ENCODE assay signal across 20 cellular contexts in genomic region chr16:4390266-4391260, GRCh38. TPM values are rescaled to one million over a fixed set of nuclear protein-coding genes. Genes with fewer than 3 reads are reported as not detected.
DNase-seq lines count a peak whose midpoint lies in the region; ATAC-seq, FAIRE-seq and TF ChIP-seq lines count a peak whose summit lies in the region.
"Had no signal": no experiment of that assay in that cellular context is flagged by ENCODE, and none has a peak within 500 bp of the region (broad histone marks: within the 10 kb centered on the region; RNA-seq: fewer than 3 reads in every experiment).

No MANE protein-coding gene starts in this region.

- CTCF ChIA-PET in HepG2 (lab: Yijun Ruan, JAX; ENCODE audit: low intra/inter-chr PET ratio, low total read pairs) = no interaction called here

- H3K27ac ChIP-seq in heart left ventricle (peak overlapping the region in 7 of 12 donors; percentile 60 to 91 (median 79)), HepG2 (ENCODE audit: extremely low read length, insufficient read depth, low read length) (no peak overlapping the region)

- H3K36me3 ChIP-seq in heart left ventricle (peaks cover 0 to 95% (median 10%) of the 10 kb centered on the region in 9 donors), HepG2 (replicated peaks in 1 of 2; ENCODE audit: control insufficient read depth in 1 of 2, insufficient read depth in 2 of 2, low read length in 2 of 2) (peaks cover 2 to 9% of the 10 kb centered on the region in 2 experiments; a peak in 2 of 5 replicates)
- H3K36me3 ChIP-seq: SJCRH30, uterus had no signal

- H3K27me3 Mint-ChIP-seq in chondrocyte (ENCODE audit: low read depth) = no peaks in the 10 kb centered on the region
- H3K27me3 Mint-ChIP-seq: naive thymus-derived CD4-positive, alpha-beta T cell; stimulated activated memory B cell treated with anti-CD40 and anti-IgM and Interleukin-4, amounts not matched to agents 10 μg/mL and 1 μg/mL and 100 μg/mL, for 72 hours had no signal

- no TSS peak for BruUV-seq in HepG2 (replicated peaks; lab: Mats Ljungman, UMichigan)

- no peak for DNase-seq in heart left ventricle
- no peak for DNase-seq in Right ventricle myocardium superior
- DNase-seq in chondrocyte (ENCODE audit: low spot score) = no peak
- DNase-seq in HepG2 (ENCODE audit: low spot score) = no peak
- DNase-seq in inferior parietal cortex (ENCODE audit: extremely low spot score) = no peak
- DNase-seq in GOT3 (lab: John Stamatoyannopoulos, UW) = no peak
- no peak for DNase-seq in anterior cingulate cortex (lab: John Stamatoyannopoulos, UW)
- no peak for DNase-seq in activated CD4-positive, CD25-positive, alpha-beta regulatory T cell treated with anti-CD3 and anti-CD28 coated beads, Interleukin-2, amount 50 U/mL, for 72 hours
- DNase-seq: activated CD8-positive, alpha-beta memory T cell treated with anti-CD3 and anti-CD28 coated beads for 24 hours; activated effector memory CD4-positive, alpha-beta T cell treated with Interleukin-2 at 50 U/mL for 16 hours; Calu3; left lung; SJCRH30; uterus had no signal

- no peaks in the 10 kb centered on the region for H3K79me2 ChIP-seq in HepG2 (ENCODE audit: insufficient read depth, low read length)

- no peak for FAIRE-seq in HepG2 (lab: Jason Lieb, UNC)
- FAIRE-seq: endometrium, GM18507, TTC549 had no signal

- in situ Hi-C loops in HepG2 (cut with HindIII; ENCODE audit: extremely low pct_ligation_motif_present, low pct_unique_long_range_greater_than_20kb) = no loop called here

- TF ChIP-seq EP300 in HepG2 (IDR thresholded peaks at IDR 0.05; ENCODE audit: low read depth in 2 of 2, low read length in 2 of 2) (no peak), HepG2 (CRISPR knock-in tag; IDR thresholded peaks at IDR 0.05; ENCODE audit: borderline replicate concordance) (no peak)

- no peaks in the 10 kb centered on the region for H3K27me3 ChIP-seq in heart left ventricle
- no peaks in the 10 kb centered on the region for H3K27me3 ChIP-seq in HepG2 (ENCODE audit: control insufficient read depth in 1 of 2, insufficient read depth in 2 of 2, low read length in 2 of 2)
- H3K27me3 ChIP-seq: left lung, SJCRH30, uterus had no signal

- H3K4me3 ChIP-seq in heart left ventricle (no peak overlapping the region), HepG2 (replicated peaks in 1 of 3; ENCODE audit: insufficient read depth in 1 of 3, low read depth in 2 of 3, low read length in 3 of 3) (no peak overlapping the region)
- H3K4me3 ChIP-seq: left lung, SJCRH30, uterus had no signal

- H3K4me1 Mint-ChIP-seq in chondrocyte (ENCODE audit: low read depth) = peaks cover 64% of the 10 kb centered on the region

- H3K27ac Mint-ChIP-seq in chondrocyte (ENCODE audit: unreplicated experiment) = peak overlapping the region; percentile 82
- H3K27ac Mint-ChIP-seq: stimulated activated memory B cell treated with anti-CD40 and anti-IgM and Interleukin-4, amounts not matched to agents 10 μg/mL and 1 μg/mL and 100 μg/mL, for 72 hours had no signal

- 88 to 90% (median 89%) methylated on average over 16 to 18 of the region's 18 CpGs for WGBS in heart left ventricle, 4 donors
- 95% methylated on average over 15 of the region's 18 CpGs for WGBS in HepG2 (ENCODE audit: low lambda C conversion rate)

- H3K4me2 ChIP-seq in HepG2 (ENCODE audit: low read depth, low read length) = no peak overlapping the region

- no peak for TF ChIP-seq POLR2A in heart left ventricle (IDR thresholded peaks at IDR 0.05)
- no peak for TF ChIP-seq POLR2A in HepG2 (IDR thresholded peaks at IDR 0.05; ENCODE audit: insufficient read depth in 1 of 2, low read depth in 2 of 2, low read length in 2 of 2)

- H3K36me3 Mint-ChIP-seq in chondrocyte (ENCODE audit: low read depth) = peaks cover under 1% of the 10 kb centered on the region

- ATAC-seq in heart left ventricle (no peak), Right ventricle myocardium superior (ENCODE audit: poor library complexity) (no peak), HepG2 (no peak)
- ATAC-seq: left lung; sciatic nerve; stimulated activated memory B cell treated with anti-CD40 and anti-IgM and Interleukin-4, amounts not matched to agents 10 μg/mL and 1 μg/mL and 100 μg/mL, for 72 hours had no signal

- H3K4me1 ChIP-seq in heart left ventricle (peaks cover 0 to 67% (median 31%) of the 10 kb centered on the region in 12 donors), HepG2 (ENCODE audit: insufficient read depth, low read length) (peaks cover 20% of the 10 kb centered on the region)

- H3K9ac ChIP-seq in HepG2 (ENCODE audit: insufficient read depth, low read depth, low read length) = no peak overlapping the region

- H2AFZ ChIP-seq in HepG2 (ENCODE audit: low read length) = no peak overlapping the region

- no peaks in the 10 kb centered on the region for H4K20me1 ChIP-seq in HepG2 (ENCODE audit: insufficient read depth, low read length)

- POLR2A ChIA-PET in HepG2 (lab: Yijun Ruan, JAX) = interaction anchor here (1.0 to 1.5 kb wide), 5 partner anchors 13 to 45 kb away, joined by 3 to 5 read pairs (median 3); partner anchors contain the start of gene VASN

- H3K4me3 Mint-ChIP-seq in chondrocyte (ENCODE audit: unreplicated experiment) = no peak overlapping the region
- H3K4me3 Mint-ChIP-seq: stimulated activated memory B cell treated with anti-CD40 and anti-IgM and Interleukin-4, amounts not matched to agents 10 μg/mL and 1 μg/mL and 100 μg/mL, for 72 hours had no signal

- no peaks in the 10 kb centered on the region for H3K9me3 Mint-ChIP-seq in chondrocyte (ENCODE audit: low read depth)
- H3K9me3 Mint-ChIP-seq: naive thymus-derived CD4-positive, alpha-beta T cell; stimulated activated memory B cell treated with anti-CD40 and anti-IgM and Interleukin-4, amounts not matched to agents 10 μg/mL and 1 μg/mL and 100 μg/mL, for 72 hours had no signal

- H3K9me3 ChIP-seq in heart left ventricle (no peaks in the 10 kb centered on the region), HepG2 (ENCODE audit: low read length) (no peaks in the 10 kb centered on the region)
- H3K9me3 ChIP-seq: left lung, SJCRH30, uterus had no signal

- TF ChIP-seq CTCF in heart left ventricle (IDR thresholded peaks at IDR 0.05) = peak in 1 of 12 donors; percentile 27
- peak; percentile 46 for TF ChIP-seq CTCF in chondrocyte (IDR thresholded peaks at IDR 0.05)
- no peak for TF ChIP-seq CTCF in HepG2 (CRISPR knock-in tag; IDR thresholded peaks at IDR 0.05)

- intact Hi-C loops in heart left ventricle (cut with DNase I) (no loop called here), Right ventricle myocardium superior (cut with DNase I) (no loop called here), HepG2 (cut with micrococcal nuclease; ENCODE audit: unreplicated experiment) (no loop called here)

- no peak for TF ChIP-seq RAD21 in HepG2 (CRISPR knock-in tag; IDR thresholded peaks at IDR 0.05)

RNA-seq across cellular contexts. Expression of gene VASN, which starts 18.9 kb away (rescaled TPM):
- total RNA-seq in heart left ventricle = 10 to 100 TPM in 3 of 9 donors, 1 to 10 TPM in 6; 3.8 to 20.0 (median 6.2) TPM
- 10 to 100 TPM in 1 of 2 donors, 1 to 10 TPM in 1; 6.1 to 14.9 TPM for polyA plus RNA-seq in heart left ventricle
- 5.7 TPM for total RNA-seq in Right ventricle myocardium superior
- total RNA-seq in chondrocyte = 79.7 to 82.0 TPM (median 81.8 TPM) in 3 replicates
- 6.9 and 18.2 TPM in 2 replicates for total RNA-seq in HepG2 (2016; rRNA removed; fragmentation: Illumina TruSeq; extraction: Trizol)
- total RNA-seq in HepG2 (2016; cell fraction: cytosol; rRNA removed; fragmentation: Illumina TruSeq; extraction: Trizol; ENCODE audit: low read depth) = 2.8 and 3.3 TPM in 2 replicates
- total RNA-seq in HepG2 (2016; cell fraction: insoluble cytoplasmic fraction; rRNA removed; fragmentation: Illumina TruSeq; extraction: Trizol) = 5.9 and 17.8 TPM in 2 replicates
- total RNA-seq in HepG2 (2016; cell fraction: membrane; rRNA removed; fragmentation: Illumina TruSeq; extraction: Trizol) = 5.8 and 6.6 TPM in 2 replicates
- total RNA-seq in HepG2 (2016; cell fraction: nucleus; rRNA removed; fragmentation: Illumina TruSeq; extraction: Trizol) = 22.5 and 25.6 TPM in 2 replicates
- 8.4 and 15.5 TPM in 2 replicates for polyA plus RNA-seq in HepG2 (2011; rRNA removed)
- 9.0 and 15.7 TPM in 2 replicates for polyA plus RNA-seq in HepG2 (2011; cell fraction: cytosol; rRNA removed)
- 47.1 and 58.1 TPM in 2 replicates for polyA plus RNA-seq in HepG2 (2011; cell fraction: nucleus; rRNA removed)
- polyA plus RNA-seq in HepG2 (2012) = 9.8 and 16.9 TPM in 2 replicates
- polyA plus RNA-seq in HepG2 (2016; cell fraction: cytosol; fragmentation: Illumina TruSeq; extraction: Trizol; ENCODE audit: low read depth) = 2.3 and 2.6 TPM in 2 replicates
- polyA plus RNA-seq in HepG2 (2016; cell fraction: insoluble cytoplasmic fraction; fragmentation: Illumina TruSeq; extraction: Trizol; ENCODE audit: low read depth) = 7.7 and 10.2 TPM in 2 replicates
- polyA plus RNA-seq in HepG2 (2016; cell fraction: membrane; fragmentation: Illumina TruSeq; extraction: Trizol; ENCODE audit: low read depth) = 3.1 and 4.1 TPM in 2 replicates
- 40.8 and 43.4 TPM in 2 replicates for polyA plus RNA-seq in HepG2 (2016; cell fraction: nucleus; fragmentation: Illumina TruSeq; extraction: Trizol; ENCODE audit: insufficient read depth, low read depth)
- polyA minus RNA-seq in HepG2 (2011; rRNA and poly(A)+ RNA removed; ENCODE audit: low replicate concordance) = 1.2 and 47.2 TPM in 2 replicates
- polyA minus RNA-seq in HepG2 (2011; cell fraction: cytosol; rRNA and poly(A)+ RNA removed) = 18.8 and 21.5 TPM in 2 replicates
- polyA minus RNA-seq in HepG2 (2011; cell fraction: nucleus; rRNA and poly(A)+ RNA removed) = 32.1 and 35.9 TPM in 2 replicates

RNA-seq across cellular contexts. Expression of gene CORO7, which starts 25.8 kb away (rescaled TPM):
- total RNA-seq in heart left ventricle (10 to 100 TPM in 5 of 9 donors, 1 to 10 TPM in 4; 7.2 to 39.7 (median 10.1) TPM), Right ventricle myocardium superior (11.6 TPM), chondrocyte (18.8 to 26.0 TPM (median 24.6 TPM) in 3 replicates), HepG2 (2016; rRNA removed; fragmentation: Illumina TruSeq; extraction: Trizol) (5.9 and 9.9 TPM in 2 replicates)
- polyA plus RNA-seq in heart left ventricle (10 to 100 TPM in 1 of 2 donors, 1 to 10 TPM in 1; 9.7 to 12.8 TPM), HepG2 (2011; rRNA removed) (14.3 and 17.1 TPM in 2 replicates)
- 5.5 and 8.0 TPM in 2 replicates for total RNA-seq in HepG2 (2016; cell fraction: cytosol; rRNA removed; fragmentation: Illumina TruSeq; extraction: Trizol; ENCODE audit: low read depth)
- total RNA-seq in HepG2 (2016; cell fraction: insoluble cytoplasmic fraction; rRNA removed; fragmentation: Illumina TruSeq; extraction: Trizol) = 4.0 and 11.9 TPM in 2 replicates
- 3.5 and 3.8 TPM in 2 replicates for total RNA-seq in HepG2 (2016; cell fraction: membrane; rRNA removed; fragmentation: Illumina TruSeq; extraction: Trizol)
- 13.2 and 15.4 TPM in 2 replicates for total RNA-seq in HepG2 (2016; cell fraction: nucleus; rRNA removed; fragmentation: Illumina TruSeq; extraction: Trizol)
- 2.7 and 6.4 TPM in 2 replicates for polyA plus RNA-seq in HepG2 (2011; cell fraction: cytosol; rRNA removed)
- polyA plus RNA-seq in HepG2 (2011; cell fraction: nucleus; rRNA removed) = 179 and 209 TPM in 2 replicates
- 9.1 and 11.1 TPM in 2 replicates for polyA plus RNA-seq in HepG2 (2012)
- 0.66 and 0.77 TPM in 2 replicates for polyA plus RNA-seq in HepG2 (2016; cell fraction: cytosol; fragmentation: Illumina TruSeq; extraction: Trizol; ENCODE audit: low read depth)
- polyA plus RNA-seq in HepG2 (2016; cell fraction: insoluble cytoplasmic fraction; fragmentation: Illumina TruSeq; extraction: Trizol; ENCODE audit: low read depth) = 4.2 and 5.3 TPM in 2 replicates
- 1.1 and 2.1 TPM in 2 replicates for polyA plus RNA-seq in HepG2 (2016; cell fraction: membrane; fragmentation: Illumina TruSeq; extraction: Trizol; ENCODE audit: low read depth)
- 28.1 and 39.8 TPM in 2 replicates for polyA plus RNA-seq in HepG2 (2016; cell fraction: nucleus; fragmentation: Illumina TruSeq; extraction: Trizol; ENCODE audit: insufficient read depth, low read depth)
- 26.6 and 27.6 TPM in 2 replicates for polyA minus RNA-seq in HepG2 (2011; rRNA and poly(A)+ RNA removed; ENCODE audit: low replicate concordance)
- polyA minus RNA-seq in HepG2 (2011; cell fraction: cytosol; rRNA and poly(A)+ RNA removed) = 8.2 and 9.7 TPM in 2 replicates
- polyA minus RNA-seq in HepG2 (2011; cell fraction: nucleus; rRNA and poly(A)+ RNA removed) = 35.3 and 35.7 TPM in 2 replicates

RNA-seq across cellular contexts. Expression of gene DNAJA3, which starts 35.1 kb away (rescaled TPM):
- 10 to 100 TPM; 47.5 to 88.4 (median 59.7) TPM for total RNA-seq in heart left ventricle
- 10 to 100 TPM; 47.4 to 81.8 TPM for polyA plus RNA-seq in heart left ventricle
- 76.8 TPM for total RNA-seq in Right ventricle myocardium superior
- 27.5 to 28.0 TPM (median 27.8 TPM) in 3 replicates for total RNA-seq in chondrocyte
- 75.3 and 77.0 TPM in 2 replicates for total RNA-seq in HepG2 (2016; rRNA removed; fragmentation: Illumina TruSeq; extraction: Trizol)
- 25.0 and 28.5 TPM in 2 replicates for total RNA-seq in HepG2 (2016; cell fraction: cytosol; rRNA removed; fragmentation: Illumina TruSeq; extraction: Trizol; ENCODE audit: low read depth)
- total RNA-seq in HepG2 (2016; cell fraction: insoluble cytoplasmic fraction; rRNA removed; fragmentation: Illumina TruSeq; extraction: Trizol) = 71.5 and 76.4 TPM in 2 replicates
- 43.5 and 45.7 TPM in 2 replicates for total RNA-seq in HepG2 (2016; cell fraction: membrane; rRNA removed; fragmentation: Illumina TruSeq; extraction: Trizol)
- 42.9 and 52.3 TPM in 2 replicates for total RNA-seq in HepG2 (2016; cell fraction: nucleus; rRNA removed; fragmentation: Illumina TruSeq; extraction: Trizol)
- 79.9 and 83.3 TPM in 2 replicates for polyA plus RNA-seq in HepG2 (2011; rRNA removed)
- polyA plus RNA-seq in HepG2 (2011; cell fraction: cytosol; rRNA removed) = 73.4 and 79.2 TPM in 2 replicates
- polyA plus RNA-seq in HepG2 (2011; cell fraction: nucleus; rRNA removed) = 121 and 132 TPM in 2 replicates
- polyA plus RNA-seq in HepG2 (2012) = 51.0 and 51.3 TPM in 2 replicates
- 9.0 and 9.9 TPM in 2 replicates for polyA plus RNA-seq in HepG2 (2016; cell fraction: cytosol; fragmentation: Illumina TruSeq; extraction: Trizol; ENCODE audit: low read depth)
- polyA plus RNA-seq in HepG2 (2016; cell fraction: insoluble cytoplasmic fraction; fragmentation: Illumina TruSeq; extraction: Trizol; ENCODE audit: low read depth) = 60.7 and 69.6 TPM in 2 replicates
- 16.3 and 18.8 TPM in 2 replicates for polyA plus RNA-seq in HepG2 (2016; cell fraction: membrane; fragmentation: Illumina TruSeq; extraction: Trizol; ENCODE audit: low read depth)
- polyA plus RNA-seq in HepG2 (2016; cell fraction: nucleus; fragmentation: Illumina TruSeq; extraction: Trizol; ENCODE audit: insufficient read depth, low read depth) = 95.3 and 101 TPM in 2 replicates
- 68.2 and 70.0 TPM in 2 replicates for polyA minus RNA-seq in HepG2 (2011; rRNA and poly(A)+ RNA removed; ENCODE audit: low replicate concordance)
- 33.7 and 41.2 TPM in 2 replicates for polyA minus RNA-seq in HepG2 (2011; cell fraction: cytosol; rRNA and poly(A)+ RNA removed)
- polyA minus RNA-seq in HepG2 (2011; cell fraction: nucleus; rRNA and poly(A)+ RNA removed) = 60.1 and 62.8 TPM in 2 replicates

RNA-seq across cellular contexts. Expression of gene PAM16, which starts 39.4 kb away (rescaled TPM):
- total RNA-seq in heart left ventricle = 10 to 100 TPM; 32.7 to 96.9 (median 60.9) TPM
- 100 to 1,000 TPM; 109 to 210 TPM for polyA plus RNA-seq in heart left ventricle
- total RNA-seq in Right ventricle myocardium superior = 74.0 TPM
- 21.6 to 24.4 TPM (median 22.4 TPM) in 3 replicates for total RNA-seq in chondrocyte
- 39.5 and 51.8 TPM in 2 replicates for total RNA-seq in HepG2 (2016; rRNA removed; fragmentation: Illumina TruSeq; extraction: Trizol)
- total RNA-seq in HepG2 (2016; cell fraction: cytosol; rRNA removed; fragmentation: Illumina TruSeq; extraction: Trizol; ENCODE audit: low read depth) = 62.7 and 78.9 TPM in 2 replicates
- total RNA-seq in HepG2 (2016; cell fraction: insoluble cytoplasmic fraction; rRNA removed; fragmentation: Illumina TruSeq; extraction: Trizol) = 44.0 and 55.1 TPM in 2 replicates
- 48.0 and 59.1 TPM in 2 replicates for total RNA-seq in HepG2 (2016; cell fraction: membrane; rRNA removed; fragmentation: Illumina TruSeq; extraction: Trizol)
- total RNA-seq in HepG2 (2016; cell fraction: nucleus; rRNA removed; fragmentation: Illumina TruSeq; extraction: Trizol) = 21.8 and 30.9 TPM in 2 replicates
- 51.5 and 64.5 TPM in 2 replicates for polyA plus RNA-seq in HepG2 (2011; rRNA removed)
- 79.1 and 106 TPM in 2 replicates for polyA plus RNA-seq in HepG2 (2011; cell fraction: cytosol; rRNA removed)
- 59.7 and 63.8 TPM in 2 replicates for polyA plus RNA-seq in HepG2 (2011; cell fraction: nucleus; rRNA removed)
- 28.9 and 43.2 TPM in 2 replicates for polyA plus RNA-seq in HepG2 (2012)
- 51.5 and 69.1 TPM in 2 replicates for polyA plus RNA-seq in HepG2 (2016; cell fraction: cytosol; fragmentation: Illumina TruSeq; extraction: Trizol; ENCODE audit: low read depth)
- 31.2 and 31.7 TPM in 2 replicates for polyA plus RNA-seq in HepG2 (2016; cell fraction: insoluble cytoplasmic fraction; fragmentation: Illumina TruSeq; extraction: Trizol; ENCODE audit: low read depth)
- polyA plus RNA-seq in HepG2 (2016; cell fraction: membrane; fragmentation: Illumina TruSeq; extraction: Trizol; ENCODE audit: low read depth) = 35.5 and 47.0 TPM in 2 replicates
- 70.3 and 85.7 TPM in 2 replicates for polyA plus RNA-seq in HepG2 (2016; cell fraction: nucleus; fragmentation: Illumina TruSeq; extraction: Trizol; ENCODE audit: insufficient read depth, low read depth)
- 22.9 and 24.5 TPM in 2 replicates for polyA minus RNA-seq in HepG2 (2011; rRNA and poly(A)+ RNA removed; ENCODE audit: low replicate concordance)
- 13.2 and 17.4 TPM in 2 replicates for polyA minus RNA-seq in HepG2 (2011; cell fraction: cytosol; rRNA and poly(A)+ RNA removed)
- 12.3 and 12.9 TPM in 2 replicates for polyA minus RNA-seq in HepG2 (2011; cell fraction: nucleus; rRNA and poly(A)+ RNA removed)
